In the genomic region with DNA sequence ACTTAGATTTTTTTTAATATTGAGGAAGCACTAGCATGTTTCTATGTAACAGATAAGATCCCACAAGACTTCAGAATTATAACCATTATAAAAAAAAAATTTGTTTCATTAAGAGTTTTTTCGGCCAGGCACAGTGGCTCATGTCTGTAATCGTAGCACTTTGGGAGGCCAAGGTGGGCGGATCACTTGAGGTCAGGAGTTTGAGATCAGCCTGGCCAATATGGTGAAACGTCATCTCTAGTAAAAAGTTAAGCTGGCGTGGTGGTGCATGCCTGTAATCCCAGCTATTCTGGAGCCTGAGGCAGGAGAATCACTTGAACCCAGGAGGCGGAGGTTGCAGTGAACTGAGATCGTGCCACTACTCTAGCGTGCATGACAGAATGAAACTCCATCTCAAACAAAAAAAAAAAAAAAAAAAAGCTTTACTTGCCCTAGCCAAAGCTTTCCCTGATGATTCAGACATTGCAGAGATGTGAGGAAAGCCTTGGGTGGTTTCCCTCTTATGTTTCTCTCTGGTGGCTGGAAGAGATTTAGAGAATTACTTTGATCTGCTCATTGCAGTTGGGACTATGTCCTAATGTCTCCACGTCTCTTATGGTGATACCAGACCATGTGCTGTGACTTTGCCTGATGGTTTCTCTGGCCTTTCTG, we compare ENCODE assay signal across 18 cellular contexts.
A peak's percentile ranks its signal among the peaks of the same experiment; 100 is the strongest.
DNase-seq lines count a peak whose midpoint lies in the region; ATAC-seq, FAIRE-seq and TF ChIP-seq lines count a peak whose summit lies in the region.
"Had no signal": no experiment of that assay in that cellular context is flagged by ENCODE, and none has a peak within 500 bp of the region (broad histone marks: within the 10 kb centered on the region; RNA-seq: fewer than 3 reads in every experiment).

No MANE protein-coding gene starts in this region.

- no peak overlapping the region for H3K27ac ChIP-seq in osteoblast (ENCODE audit: low read depth, low read length)
- no peak overlapping the region for H3K27ac ChIP-seq in spleen
- no peak overlapping the region for H3K27ac ChIP-seq in HepG2 (ENCODE audit: extremely low read length, insufficient read depth, low read length)
- H3K27ac ChIP-seq: epithelial cell of prostate, neutrophil had no signal

- intact Hi-C loops in spleen (cut with DNase I; ENCODE audit: low total_unique reads), result no loop called here
- intact Hi-C loops in HepG2 (cut with micrococcal nuclease; ENCODE audit: unreplicated experiment), result no loop called here

- H3K27me3 ChIP-seq in osteoblast (ENCODE audit: insufficient read depth, low read length) (peaks cover 15% of the 10 kb centered on the region), spleen (replicated peaks in 1 of 7) (no peaks in the 10 kb centered on the region), HepG2 (ENCODE audit: control insufficient read depth in 1 of 2, insufficient read depth in 2 of 2, low read length in 2 of 2) (0 out of 5 replicates have a peak, but pooled peaks cover 0 to 8% of the 10 kb centered on the region in 2 experiments)
- H3K27me3 ChIP-seq: neutrophil had no signal

- H4K20me1 ChIP-seq in osteoblast (ENCODE audit: insufficient read depth, low read length), result no peaks in the 10 kb centered on the region
- H4K20me1 ChIP-seq in HepG2 (ENCODE audit: insufficient read depth, low read length), result no peaks in the 10 kb centered on the region

- CTCF ChIA-PET in HepG2 (lab: Yijun Ruan, JAX; ENCODE audit: low intra/inter-chr PET ratio, low total read pairs), result no interaction called here

- POLR2A ChIA-PET in HepG2 (lab: Yijun Ruan, JAX), result no interaction called here

- H3K4me3 ChIP-seq in osteoblast (ENCODE audit: insufficient read depth, low read length), result no peak overlapping the region
- no peak overlapping the region for H3K4me3 ChIP-seq in spleen
- H3K4me3 ChIP-seq in HepG2 (replicated peaks in 1 of 3; ENCODE audit: insufficient read depth in 1 of 3, low read depth in 2 of 3, low read length in 3 of 3), result no peak overlapping the region

- no peak overlapping the region for H2AFZ ChIP-seq in osteoblast (ENCODE audit: low read length)
- H2AFZ ChIP-seq in HepG2 (ENCODE audit: low read length), result no peak overlapping the region

- WGBS in spleen, 5 donors, result 75 to 90% (median 82%) methylated on average over 9 of the region's 9 CpGs
- WGBS in HepG2 (ENCODE audit: low lambda C conversion rate), result 47% methylated on average over 9 of the region's 9 CpGs

- no peak for TF ChIP-seq EP300 in HepG2 (IDR thresholded peaks at IDR 0.05; ENCODE audit: low read depth in 2 of 2, low read length in 2 of 2)
- TF ChIP-seq EP300 in HepG2 (CRISPR knock-in tag; IDR thresholded peaks at IDR 0.05; ENCODE audit: borderline replicate concordance), result no peak

- H3K9me3 ChIP-seq in osteoblast (ENCODE audit: low read depth, low read length) (no peaks in the 10 kb centered on the region), spleen (no peaks in the 10 kb centered on the region), HepG2 (ENCODE audit: low read length) (no peaks in the 10 kb centered on the region)
- H3K9me3 ChIP-seq: neutrophil had no signal

- TF ChIP-seq POLR2A in spleen (IDR thresholded peaks at IDR 0.05) (no peak), HepG2 (IDR thresholded peaks at IDR 0.05; ENCODE audit: insufficient read depth in 1 of 2, low read depth in 2 of 2, low read length in 2 of 2) (no peak)

- peak overlapping the region; percentile 10 for H3K4me2 ChIP-seq in osteoblast (ENCODE audit: insufficient read depth, low read length)
- H3K4me2 ChIP-seq in HepG2 (ENCODE audit: low read depth, low read length), result no peak overlapping the region

- H3K4me1 ChIP-seq in osteoblast (ENCODE audit: insufficient read depth, low read length) (peaks cover 3% of the 10 kb centered on the region), spleen (no peaks in the 10 kb centered on the region), HepG2 (ENCODE audit: insufficient read depth, low read length) (no peaks in the 10 kb centered on the region)

- in situ Hi-C loops in HepG2 (cut with HindIII; ENCODE audit: extremely low pct_ligation_motif_present, low pct_unique_long_range_greater_than_20kb), result no loop called here

- no peaks in the 10 kb centered on the region for H3K36me3 ChIP-seq in osteoblast (ENCODE audit: insufficient read depth, low read length)
- no peaks in the 10 kb centered on the region for H3K36me3 ChIP-seq in spleen
- no peaks in the 10 kb centered on the region for H3K36me3 ChIP-seq in HepG2 (replicated peaks in 1 of 2; ENCODE audit: control insufficient read depth in 1 of 2, insufficient read depth in 2 of 2, low read length in 2 of 2)
- H3K36me3 ChIP-seq: neutrophil had no signal

- H3K9ac ChIP-seq in HepG2 (ENCODE audit: insufficient read depth, low read depth, low read length), result no peak overlapping the region

- no peak for FAIRE-seq in HepG2 (lab: Jason Lieb, UNC)

- no peak for TF ChIP-seq RAD21 in HepG2 (CRISPR knock-in tag; IDR thresholded peaks at IDR 0.05)

- H3K79me2 ChIP-seq in osteoblast (ENCODE audit: insufficient read depth, low read length) (no peaks in the 10 kb centered on the region), HepG2 (ENCODE audit: insufficient read depth, low read length) (no peaks in the 10 kb centered on the region)

- no TSS peak for BruUV-seq in HepG2 (replicated peaks; lab: Mats Ljungman, UMichigan)

- DNase-seq in ELF-1 (ENCODE audit: low read depth, low spot score) (peak; percentile 10), SW480 (ENCODE audit: low spot score) (peak; percentile 23), fibroblast of peridontal ligament (ENCODE audit: extremely low read depth) (peak; percentile 71), osteoblast (ENCODE audit: insufficient read length, low spot score, missing footprints) (peak; percentile 72), spleen (no peak), HepG2 (ENCODE audit: low spot score) (no peak), NCI-H1436 (lab: John Stamatoyannopoulos, UW) (no peak)
- DNase-seq: activated T-cell treated with anti-CD3 and anti-CD28 coated beads, Interleukin-2, amount 50 U/mL, for 1 hour; anterior cingulate cortex; left colon; NCI-H1105; NCI-H524; SIG-M5; stimulated activated CD4-positive, alpha-beta T cell treated with anti-CD3 and anti-CD28 coated beads, Interleukin-4, amount 100 ng/mL, for 1 hour had no signal

- ATAC-seq in HepG2 (no peak), GM19452 (IDR thresholded peaks at IDR 0.05; ENCODE audit: unreplicated experiment) (no peak)
- ATAC-seq: left colon, WTC11 had no signal

- TF ChIP-seq CTCF in osteoblast (IDR thresholded peaks at IDR 0.05; ENCODE audit: extremely low read depth, low read depth, low read length) (no peak), spleen (IDR thresholded peaks at IDR 0.05 in 8 of 11, conservative IDR thresholded peaks at IDR 0.05 in 3 of 11) (no peak), HepG2 (CRISPR knock-in tag; IDR thresholded peaks at IDR 0.05) (no peak)

TF ChIP-seq in HepG2, 621 proteins besides CTCF, POLR2A, EP300 and RAD21 (continues in another document):
- no peak for TF ChIP-seq FOXM1 (CRISPR knock-in tag; IDR thresholded peaks at IDR 0.05)
- no peak for TF ChIP-seq SMARCC2 (IDR thresholded peaks at IDR 0.05)
- no peak for TF ChIP-seq HNRNPL (IDR thresholded peaks at IDR 0.05; ENCODE audit: low read depth, low read length)
- no peak for TF ChIP-seq HDAC2 (CRISPR knock-in tag; IDR thresholded peaks at IDR 0.05)
- TF ChIP-seq, protein P1, sequence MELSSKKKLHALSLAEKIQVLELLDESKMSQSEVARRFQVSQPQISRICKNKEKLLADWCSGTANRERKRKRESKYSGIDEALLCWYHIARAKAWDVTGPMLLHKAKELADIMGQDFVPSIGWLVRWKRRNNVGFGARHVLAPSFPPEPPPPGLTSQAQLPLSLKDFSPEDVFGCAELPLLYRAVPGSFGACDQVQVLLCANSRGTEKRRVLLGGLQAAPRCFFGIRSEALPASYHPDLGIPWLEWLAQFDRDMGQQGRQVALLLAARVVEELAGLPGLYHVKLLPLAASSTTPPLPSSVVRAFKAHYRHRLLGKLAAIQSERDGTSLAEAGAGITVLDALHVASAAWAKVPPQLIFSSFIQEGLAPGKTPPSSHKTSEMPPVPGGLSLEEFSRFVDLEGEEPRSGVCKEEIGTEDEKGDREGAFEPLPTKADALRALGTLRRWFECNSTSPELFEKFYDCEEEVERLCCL (CRISPR knock-in tag; IDR thresholded peaks at IDR 0.05; ENCODE audit: borderline replicate concordance), result no peak
- no peak for TF ChIP-seq MAFG (CRISPR knock-in tag; IDR thresholded peaks at IDR 0.05)
- TF ChIP-seq NFE2L2 (IDR thresholded peaks at IDR 0.05; ENCODE audit: low read length), result no peak
- TF ChIP-seq, protein P2, sequence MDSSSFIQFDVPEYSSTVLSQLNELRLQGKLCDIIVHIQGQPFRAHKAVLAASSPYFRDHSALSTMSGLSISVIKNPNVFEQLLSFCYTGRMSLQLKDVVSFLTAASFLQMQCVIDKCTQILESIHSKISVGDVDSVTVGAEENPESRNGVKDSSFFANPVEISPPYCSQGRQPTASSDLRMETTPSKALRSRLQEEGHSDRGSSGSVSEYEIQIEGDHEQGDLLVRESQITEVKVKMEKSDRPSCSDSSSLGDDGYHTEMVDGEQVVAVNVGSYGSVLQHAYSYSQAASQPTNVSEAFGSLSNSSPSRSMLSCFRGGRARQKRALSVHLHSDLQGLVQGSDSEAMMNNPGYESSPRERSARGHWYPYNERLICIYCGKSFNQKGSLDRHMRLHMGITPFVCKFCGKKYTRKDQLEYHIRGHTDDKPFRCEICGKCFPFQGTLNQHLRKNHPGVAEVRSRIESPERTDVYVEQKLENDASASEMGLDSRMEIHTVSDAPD (CRISPR knock-in tag; IDR thresholded peaks at IDR 0.05), result no peak
- TF ChIP-seq CBX5 (CRISPR knock-in tag; IDR thresholded peaks at IDR 0.05; ENCODE audit: borderline replicate concordance), result no peak

Comparison
In these comparisons a context has a peak if more than half of its experiments do, and no peak if none do; other contexts are left out.
1. DNase-seq: peak in ELF-1 (single experiment), SW480 (single experiment), fibroblast of peridontal ligament (single experiment) and osteoblast (single experiment); none in spleen (single experiment), HepG2 (single experiment) and NCI-H1436 (single experiment).